Comparison of ENCODE assay signal across 16 cellular contexts in the genomic region with DNA sequence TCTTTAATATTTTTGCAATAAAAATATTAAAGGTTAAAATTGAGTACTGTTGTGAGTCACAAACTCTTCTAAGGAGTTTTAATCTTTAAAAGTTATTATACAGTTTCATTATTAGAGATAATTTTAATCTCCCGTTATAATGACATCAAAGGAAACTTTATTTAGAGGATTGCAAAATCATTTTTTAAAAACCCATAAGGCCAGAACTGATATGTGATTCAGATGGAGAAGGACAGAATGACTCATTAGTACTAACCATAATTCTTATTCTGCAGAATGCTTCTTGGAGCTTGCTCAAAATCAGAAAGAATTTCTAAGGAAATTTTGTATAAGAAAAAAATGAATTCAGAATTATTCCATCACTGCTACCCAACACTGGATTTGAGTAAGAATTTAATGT. TPM values are rescaled to one million over a fixed set of nuclear protein-coding genes. Genes with fewer than 3 reads are reported as not detected.
DNase-seq lines count a peak whose midpoint lies in the region; ATAC-seq, FAIRE-seq and TF ChIP-seq lines count a peak whose summit lies in the region.
"Had no signal": no experiment of that assay in that cellular context is flagged by ENCODE, and none has a peak within 500 bp of the region (broad histone marks: within the 10 kb centered on the region; RNA-seq: fewer than 3 reads in every experiment).

No MANE protein-coding gene starts in this region.

- DNase-seq in AG20443 (ENCODE audit: low spot score), result peak; percentile 45
- DNase-seq in GM19239 (ENCODE audit: insufficient read length, low spot score), result no peak
- peak; percentile 74 for DNase-seq in fibroblast of the aortic adventitia (ENCODE audit: low read depth)
- no peak for DNase-seq in SIG-M5 treated with dmso at 0.1 percent for 504 hours (lab: John Stamatoyannopoulos, UW; ENCODE audit: unreplicated experiment)
- no peak for DNase-seq in putamen (ENCODE audit: low spot score)
- no peak for DNase-seq in islet precursor cell
- DNase-seq: amniotic stem cell; CD8-positive, alpha-beta memory T cell; dermis blood vessel endothelial cell; H9; NCI-H1930; NCI-H774; SJCRH30 had no signal

- ATAC-seq in activated T-helper 17 cell treated with anti-CD3 and anti-CD28 coated beads, Interleukin-2, amount 50 U/mL, for 72 hours (replicated peaks), result peak; percentile 72
- ATAC-seq in GM21423 (IDR thresholded peaks at IDR 0.05; ENCODE audit: unreplicated experiment), result no peak

- no peaks in the 10 kb centered on the region for H3K36me3 Mint-ChIP-seq in activated T-helper 17 cell treated with anti-CD3 and anti-CD28 coated beads, Interleukin-2, amount 50 U/mL, for 72 hours (ENCODE audit: low read depth)
- H3K36me3 Mint-ChIP-seq: neural progenitor cell had no signal

- no peak overlapping the region for H3K4me3 ChIP-seq in fibroblast of the aortic adventitia (ENCODE audit: low read depth, low read length)
- H3K4me3 ChIP-seq: neural progenitor cell, SJCRH30 had no signal

- no peaks in the 10 kb centered on the region for H3K9me3 Mint-ChIP-seq in activated T-helper 17 cell treated with anti-CD3 and anti-CD28 coated beads, Interleukin-2, amount 50 U/mL, for 72 hours
- H3K9me3 Mint-ChIP-seq: CD8-positive, alpha-beta memory T cell; H9; neural progenitor cell had no signal

- FAIRE-seq in GM19239 (lab: Jason Lieb, UNC), result peak; percentile 51

- TF ChIP-seq CTCF in fibroblast of the aortic adventitia (IDR thresholded peaks at IDR 0.05; ENCODE audit: insufficient read depth, low read length), result no peak

- peak overlapping the region; percentile 56 for H3K27ac Mint-ChIP-seq in activated T-helper 17 cell treated with anti-CD3 and anti-CD28 coated beads, Interleukin-2, amount 50 U/mL, for 72 hours
- H3K27ac Mint-ChIP-seq: CD8-positive, alpha-beta memory T cell; H9; neural progenitor cell had no signal

- peak overlapping the region; percentile 10 for H3K4me3 Mint-ChIP-seq in activated T-helper 17 cell treated with anti-CD3 and anti-CD28 coated beads, Interleukin-2, amount 50 U/mL, for 72 hours
- H3K4me3 Mint-ChIP-seq: CD8-positive, alpha-beta memory T cell; H9; neural progenitor cell had no signal

- H3K4me1 Mint-ChIP-seq in activated T-helper 17 cell treated with anti-CD3 and anti-CD28 coated beads, Interleukin-2, amount 50 U/mL, for 72 hours, result peaks cover 30% of the 10 kb centered on the region

- H3K27me3 Mint-ChIP-seq in activated T-helper 17 cell treated with anti-CD3 and anti-CD28 coated beads, Interleukin-2, amount 50 U/mL, for 72 hours, result no peaks in the 10 kb centered on the region

RNA-seq across cellular contexts. Expression of a gene that starts 12.5 kb away (rescaled TPM):
- total RNA-seq in activated T-helper 17 cell treated with anti-CD3 and anti-CD28 coated beads, Interleukin-2, amount 50 U/mL, for 72 hours, result 100 to 1,000 TPM in 1 of 2 donors, 10 to 100 TPM in 1; 84.9 to 122 TPM
- 34.5 and 45.0 TPM in 2 replicates for total RNA-seq in fibroblast of the aortic adventitia (ENCODE audit: low replicate concordance)

RNA-seq across cellular contexts. Expression of a gene that starts 50.7 kb away (rescaled TPM):
- 100 to 1,000 TPM in 1 of 2 donors, 10 to 100 TPM in 1; 85.2 to 123 TPM for total RNA-seq in activated T-helper 17 cell treated with anti-CD3 and anti-CD28 coated beads, Interleukin-2, amount 50 U/mL, for 72 hours
- 27.7 and 35.2 TPM in 2 replicates for total RNA-seq in fibroblast of the aortic adventitia (ENCODE audit: low replicate concordance)

Comparison
In these comparisons a context has a peak if more than half of its experiments do, and no peak if none do; other contexts are left out.
1. DNase-seq: peak in AG20443 (single experiment) and fibroblast of the aortic adventitia (single experiment); none in GM19239 (single experiment), SIG-M5 treated with dmso at 0.1 percent for 504 hours (single experiment), putamen (single experiment) and islet precursor cell (single experiment).